Comparison of ENCODE assay signal across 1 cellular context in the genomic region with DNA sequence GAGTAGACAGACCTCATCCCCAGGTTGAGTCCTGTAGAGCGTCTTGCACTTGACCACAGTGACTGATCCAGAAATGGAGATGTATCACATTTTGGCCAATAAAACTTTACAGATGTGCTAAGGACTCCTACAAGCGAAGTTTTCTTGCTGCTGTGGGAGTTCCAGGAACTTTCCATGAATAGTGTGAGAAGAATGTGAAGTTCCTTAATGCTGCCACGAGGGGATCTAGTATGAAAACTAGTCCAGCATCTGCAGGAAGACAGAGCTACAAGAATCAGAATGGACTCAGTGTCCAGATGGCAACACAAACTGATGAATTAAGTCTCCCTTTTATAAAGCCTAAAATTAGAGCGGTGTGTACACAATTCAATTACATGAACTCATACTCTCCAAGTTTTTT.
TF ChIP-seq lines count a peak whose summit lies in the region.

No MANE protein-coding gene starts in this region.

TF ChIP-seq in IMR-90, 13 proteins besides CTCF, POLR2A, EP300 and RAD21 (continued from another document):
- no peak for TF ChIP-seq NFE2L2 (IDR thresholded peaks at IDR 0.05; ENCODE audit: low read depth, low read length)
- no peak for TF ChIP-seq RCOR1 (IDR thresholded peaks at IDR 0.05; ENCODE audit: insufficient replicate concordance, low read length)
- no peak for TF ChIP-seq FOS (IDR thresholded peaks at IDR 0.05; ENCODE audit: low read depth, low read length)
- no peak for TF ChIP-seq CEBPB (IDR thresholded peaks at IDR 0.05; ENCODE audit: low read depth, low read length)
- no peak for TF ChIP-seq MAZ (IDR thresholded peaks at IDR 0.05; ENCODE audit: borderline replicate concordance, low read depth, low read length)
- TF ChIP-seq SMC3 (IDR thresholded peaks at IDR 0.05; ENCODE audit: low read depth, low read length) = no peak
TF ChIP-seq in IMR-90: peak in this region for 0.
